12 cellular contexts compared by ENCODE assay signal in genomic region chr13:37960427-37960826, GRCh38.
A peak's percentile ranks its signal among the peaks of the same experiment; 100 is the strongest.
DNase-seq lines count a peak whose midpoint lies in the region; ATAC-seq and TF ChIP-seq lines count a peak whose summit lies in the region.
"Had no signal": no experiment of that assay in that cellular context is flagged by ENCODE, and none has a peak within 500 bp of the region (broad histone marks: within the 10 kb centered on the region; RNA-seq: fewer than 3 reads in every experiment).

No MANE protein-coding gene starts in this region.

- intact Hi-C loops in gastrocnemius medialis (cut with DNase I; ENCODE audit: low total_unique reads), result no loop called here

- no peaks in the 10 kb centered on the region for H3K36me3 ChIP-seq in gastrocnemius medialis

- ATAC-seq in gastrocnemius medialis, result no peak
- no peak for ATAC-seq in HG03045 (IDR thresholded peaks at IDR 0.05; ENCODE audit: unreplicated experiment)
- ATAC-seq: HepG2 had no signal

- no peak overlapping the region for H3K27ac ChIP-seq in gastrocnemius medialis
- H3K27ac ChIP-seq: PC-9 had no signal

- no peaks in the 10 kb centered on the region for H3K9me3 ChIP-seq in gastrocnemius medialis

- no peak overlapping the region for H3K4me3 ChIP-seq in AG09309 (ENCODE audit: control insufficient read depth, low read depth, low read length)
- H3K4me3 ChIP-seq in fibroblast of villous mesenchyme (ENCODE audit: low read depth, low read length), result no peak overlapping the region
- H3K4me3 ChIP-seq in gastrocnemius medialis, result no peak overlapping the region
- H3K4me3 ChIP-seq: PC-9 had no signal

- in situ Hi-C loops in gastrocnemius medialis (cut with MboI; ENCODE audit: low sequenced_read_pairs in 4 of 4), result no loop called here

- H3K4me1 ChIP-seq in gastrocnemius medialis, result no peaks in the 10 kb centered on the region

- TF ChIP-seq CTCF in AG09309 (IDR thresholded peaks at IDR 0.05; ENCODE audit: control insufficient read depth, insufficient read depth, low read depth, low read length, missing control alignments) (peak; percentile 30), GM12874 (IDR thresholded peaks at IDR 0.05; ENCODE audit: insufficient read depth, low read depth, low read length) (peak; percentile 12; the same call in 1 of the 2 replicates), fibroblast of villous mesenchyme (IDR thresholded peaks at IDR 0.05; ENCODE audit: insufficient read depth, low read depth, low read length) (peak; percentile 30), gastrocnemius medialis (IDR thresholded peaks at IDR 0.05 in 4 of 5, conservative IDR thresholded peaks at IDR 0.05 in 1 of 5) (no peak), GM20000 (IDR thresholded peaks at IDR 0.05; ENCODE audit: extremely low read depth, missing control alignments) (no peak)

- no peak for TF ChIP-seq POLR2A in gastrocnemius medialis (IDR thresholded peaks at IDR 0.05)

- H3K27me3 ChIP-seq in gastrocnemius medialis, result no peaks in the 10 kb centered on the region

- DNase-seq in AG09309 (ENCODE audit: low read depth) (no peak), RKO (ENCODE audit: low spot score) (peak; percentile 35), fibroblast of villous mesenchyme (ENCODE audit: low read depth) (no peak), gastrocnemius medialis (no peak), GM20000 (ENCODE audit: low spot score) (no peak), NCI-H1092 (lab: John Stamatoyannopoulos, UW) (no peak)
- DNase-seq: amniotic stem cell, midbrain, PC-9 had no signal

Comparison
In these comparisons a context has a peak if more than half of its experiments do, and no peak if none do; other contexts are left out.
1. CTCF ChIP-seq: peak in AG09309 (single experiment), GM12874 (single experiment) and fibroblast of villous mesenchyme (single experiment); none in gastrocnemius medialis (0 of 5) and GM20000 (single experiment).